In genomic region chr10:64477791-64478190, GRCh38 we compare ENCODE assay signal across 23 cellular contexts.
DNase-seq lines count a peak whose midpoint lies in the region; ATAC-seq, FAIRE-seq and TF ChIP-seq lines count a peak whose summit lies in the region.
"Had no signal": no experiment of that assay in that cellular context is flagged by ENCODE, and none has a peak within 500 bp of the region (broad histone marks: within the 10 kb centered on the region; RNA-seq: fewer than 3 reads in every experiment).

No MANE protein-coding gene starts in this region.

- ATAC-seq in K562 (no peak), mucosa of descending colon (peak; percentile 74)
- ATAC-seq: CD8-positive, alpha-beta T cell had no signal

- no peak for TF ChIP-seq POLR2A in K562 (conservative IDR thresholded peaks at IDR 0.05)

- POLR2A ChIA-PET in HEK293 (lab: Yijun Ruan, JAX), result no interaction called here
- POLR2A ChIA-PET in K562 (lab: Yijun Ruan, JAX), result no interaction called here

- no peak for FAIRE-seq in K562 (lab: Jason Lieb, UNC)
- FAIRE-seq: A204.1, D721Med, G401.6, GM12891, GM19239 had no signal

- TF ChIP-seq CTCF in HEK293 (tag by site-specific recombination; IDR thresholded peaks at IDR 0.05) (no peak), K562 (IDR thresholded peaks at IDR 0.05 in 2 of 3, conservative IDR thresholded peaks at IDR 0.05 in 1 of 3; ENCODE audit: insufficient read depth in 2 of 3, low read depth in 1 of 3, low read length in 3 of 3) (no peak), mucosa of descending colon (IDR thresholded peaks at IDR 0.05) (no peak)

- H3K4me2 ChIP-seq in K562 (ENCODE audit: insufficient read depth, low read length), result no peak overlapping the region
- no peak overlapping the region for H3K4me2 ChIP-seq in Karpas-422 (ENCODE audit: low read depth, low read length, poor library complexity, severe bottlenecking)
- H3K4me2 ChIP-seq: BLaER1 treated with 17β-estradiol and CSF1 and Interleukin-3, amounts not matched to agents 10 nM and 100 nM had no signal

- no peaks in the 10 kb centered on the region for H3K9me2 ChIP-seq in Karpas-422 (replicated peaks; ENCODE audit: insufficient read depth, low read length)

- DNase-seq in NCI-H82 (lab: John Stamatoyannopoulos, UW), result peak; percentile 69
- DNase-seq in K562 (ENCODE audit: extremely low read depth in 1 of 4, low spot score in 3 of 4), result no peak
- DNase-seq in mucosa of descending colon, result peak in 1 of 3 donors; percentile 30
- DNase-seq in AG08395 (ENCODE audit: low spot score), result no peak
- no peak for DNase-seq in NCI-H69 (lab: John Stamatoyannopoulos, UW)
- DNase-seq in Karpas-422, result no peak
- DNase-seq: 8988T; ACHN; AML-193; Caco-2; Calu3; CD4-positive, alpha-beta T cell; CD8-positive, alpha-beta T cell; DMS79 treated with DMSO at 0.1 percent for 48 hours; GF-D8 had no signal

- no peak overlapping the region for H3K4me3 ChIP-seq in HEK293 (ENCODE audit: low read depth, low read length)
- no peak overlapping the region for H3K4me3 ChIP-seq in K562
- no peak overlapping the region for H3K4me3 ChIP-seq in mucosa of descending colon
- no peak overlapping the region for H3K4me3 ChIP-seq in Karpas-422 (ENCODE audit: low read length)
- H3K4me3 ChIP-seq: BLaER1 treated with 17β-estradiol and CSF1 and Interleukin-3, amounts not matched to agents 10 nM and 100 nM had no signal

- H3K36me3 ChIP-seq in HEK293 (ENCODE audit: control insufficient read depth in 2 of 2, insufficient read depth in 1 of 2, low read length in 2 of 2) (no peaks in the 10 kb centered on the region), K562 (ENCODE audit: control insufficient read depth, insufficient read depth, low read length) (no peaks in the 10 kb centered on the region), mucosa of descending colon (ENCODE audit: low read depth) (no peaks in the 10 kb centered on the region), Karpas-422 (ENCODE audit: insufficient read depth, low read length) (no peaks in the 10 kb centered on the region)
- H3K36me3 ChIP-seq: BLaER1 treated with 17β-estradiol and CSF1 and Interleukin-3, amounts not matched to agents 10 nM and 100 nM had no signal

- no peak overlapping the region for H3K9ac ChIP-seq in K562 (ENCODE audit: insufficient read depth in 1 of 2, low read depth in 2 of 2, low read length in 2 of 2)
- H3K9ac ChIP-seq in Karpas-422 (ENCODE audit: low read length), result no peak overlapping the region
- H3K9ac ChIP-seq: BLaER1 treated with 17β-estradiol and CSF1 and Interleukin-3, amounts not matched to agents 10 nM and 100 nM had no signal

- BruUV-seq in K562 (replicated peaks; lab: Mats Ljungman, UMichigan), result no TSS peak

- no peak for TF ChIP-seq EP300 in K562 (IDR thresholded peaks at IDR 0.05; ENCODE audit: low read length)

- no peaks in the 10 kb centered on the region for H3K79me2 ChIP-seq in K562 (ENCODE audit: control insufficient read depth, insufficient read depth, low read length)
- H3K79me2 ChIP-seq in Karpas-422 (ENCODE audit: low read length), result no peaks in the 10 kb centered on the region

- H2AFZ ChIP-seq in K562 (ENCODE audit: low read depth, low read length) (no peak overlapping the region), Karpas-422 (ENCODE audit: low read length) (no peak overlapping the region)

- H3K9me1 ChIP-seq in K562 (ENCODE audit: control insufficient read depth, insufficient read depth, low read length), result no peaks in the 10 kb centered on the region

- intact Hi-C loops in K562 (cut with micrococcal nuclease), result no loop called here
- intact Hi-C loops in mucosa of descending colon (cut with DNase I, micrococcal nuclease), result no loop called here

- H3K27me3 ChIP-seq in K562 (ENCODE audit: control insufficient read depth in 2 of 2, insufficient read depth in 2 of 2, low read length in 2 of 2) (no peaks in the 10 kb centered on the region), Karpas-422 (ENCODE audit: low read length) (no peaks in the 10 kb centered on the region)
- H3K27me3 ChIP-seq: BLaER1 treated with 17β-estradiol and CSF1 and Interleukin-3, amounts not matched to agents 10 nM and 100 nM had no signal

- H4K20me1 ChIP-seq in K562 (replicated peaks; ENCODE audit: control insufficient read depth, insufficient read depth, low read length), result no peaks in the 10 kb centered on the region
- no peaks in the 10 kb centered on the region for H4K20me1 ChIP-seq in Karpas-422 (ENCODE audit: insufficient read depth, low read depth, low read length)
- H4K20me1 ChIP-seq: BLaER1 treated with 17β-estradiol and CSF1 and Interleukin-3, amounts not matched to agents 10 nM and 100 nM had no signal

- no peak overlapping the region for H3K27ac ChIP-seq in HEK293 (ENCODE audit: extremely low read depth, low read depth, low read length)
- H3K27ac ChIP-seq in K562 (ENCODE audit: extremely low read depth, low read depth, low read length), result no peak overlapping the region
- no peak overlapping the region for H3K27ac ChIP-seq in Karpas-422 (ENCODE audit: low read length)
- H3K27ac ChIP-seq: BLaER1 treated with 17β-estradiol and CSF1 and Interleukin-3, amounts not matched to agents 10 nM and 100 nM; C4-2B had no signal

- CTCF ChIA-PET in HEK293 (lab: Yijun Ruan, JAX) (no interaction called here), K562 (lab: Yijun Ruan, JAX; ENCODE audit: low intra/inter-chr PET ratio) (no interaction called here)

- H3K9me3 ChIP-seq in HEK293 (ENCODE audit: control insufficient read depth, insufficient read depth, low read depth, low read length), result no peaks in the 10 kb centered on the region
- H3K9me3 ChIP-seq in K562 (replicated peaks; ENCODE audit: control insufficient read depth, insufficient read depth, low read depth, low read length), result no peaks in the 10 kb centered on the region
- H3K9me3 ChIP-seq in mucosa of descending colon, result peaks cover 3% of the 10 kb centered on the region
- no peaks in the 10 kb centered on the region for H3K9me3 ChIP-seq in Karpas-422 (ENCODE audit: low read length)

- in situ Hi-C loops in K562 (cut with MboI), result no loop called here

- TF ChIP-seq RAD21 in K562 (CRISPR knock-in tag; conservative IDR thresholded peaks at IDR 0.05 in 1 of 2, IDR thresholded peaks at IDR 0.05 in 1 of 2), result no peak

- no peaks in the 10 kb centered on the region for H3K4me1 ChIP-seq in HEK293 (ENCODE audit: control insufficient read depth, insufficient read depth, low read length)
- H3K4me1 ChIP-seq in K562 (replicated peaks in 1 of 2; ENCODE audit: control insufficient read depth in 2 of 2, insufficient read depth in 2 of 2, low read length in 2 of 2), result no peaks in the 10 kb centered on the region
- H3K4me1 ChIP-seq in mucosa of descending colon (ENCODE audit: low read depth), result no peaks in the 10 kb centered on the region
- no peaks in the 10 kb centered on the region for H3K4me1 ChIP-seq in Karpas-422 (ENCODE audit: low read length)
- H3K4me1 ChIP-seq: BLaER1 treated with 17β-estradiol and CSF1 and Interleukin-3, amounts not matched to agents 10 nM and 100 nM; Caco-2 had no signal

TF ChIP-seq in HEK293, 187 proteins besides CTCF, POLR2A, EP300 and RAD21 (continues in another document):
- no peak for TF ChIP-seq ZSCAN23 (tag by site-specific recombination; IDR thresholded peaks at IDR 0.05)
- TF ChIP-seq, protein P1, sequence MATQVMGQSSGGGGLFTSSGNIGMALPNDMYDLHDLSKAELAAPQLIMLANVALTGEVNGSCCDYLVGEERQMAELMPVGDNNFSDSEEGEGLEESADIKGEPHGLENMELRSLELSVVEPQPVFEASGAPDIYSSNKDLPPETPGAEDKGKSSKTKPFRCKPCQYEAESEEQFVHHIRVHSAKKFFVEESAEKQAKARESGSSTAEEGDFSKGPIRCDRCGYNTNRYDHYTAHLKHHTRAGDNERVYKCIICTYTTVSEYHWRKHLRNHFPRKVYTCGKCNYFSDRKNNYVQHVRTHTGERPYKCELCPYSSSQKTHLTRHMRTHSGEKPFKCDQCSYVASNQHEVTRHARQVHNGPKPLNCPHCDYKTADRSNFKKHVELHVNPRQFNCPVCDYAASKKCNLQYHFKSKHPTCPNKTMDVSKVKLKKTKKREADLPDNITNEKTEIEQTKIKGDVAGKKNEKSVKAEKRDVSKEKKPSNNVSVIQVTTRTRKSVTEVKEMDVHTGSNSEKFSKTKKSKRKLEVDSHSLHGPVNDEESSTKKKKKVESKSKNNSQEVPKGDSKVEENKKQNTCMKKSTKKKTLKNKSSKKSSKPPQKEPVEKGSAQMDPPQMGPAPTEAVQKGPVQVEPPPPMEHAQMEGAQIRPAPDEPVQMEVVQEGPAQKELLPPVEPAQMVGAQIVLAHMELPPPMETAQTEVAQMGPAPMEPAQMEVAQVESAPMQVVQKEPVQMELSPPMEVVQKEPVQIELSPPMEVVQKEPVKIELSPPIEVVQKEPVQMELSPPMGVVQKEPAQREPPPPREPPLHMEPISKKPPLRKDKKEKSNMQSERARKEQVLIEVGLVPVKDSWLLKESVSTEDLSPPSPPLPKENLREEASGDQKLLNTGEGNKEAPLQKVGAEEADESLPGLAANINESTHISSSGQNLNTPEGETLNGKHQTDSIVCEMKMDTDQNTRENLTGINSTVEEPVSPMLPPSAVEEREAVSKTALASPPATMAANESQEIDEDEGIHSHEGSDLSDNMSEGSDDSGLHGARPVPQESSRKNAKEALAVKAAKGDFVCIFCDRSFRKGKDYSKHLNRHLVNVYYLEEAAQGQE (tag by site-specific recombination; IDR thresholded peaks at IDR 0.05), result no peak

TF ChIP-seq in K562, 482 proteins besides CTCF, POLR2A, EP300 and RAD21:
- TF ChIP-seq PTRF (tag; IDR thresholded peaks at IDR 0.05) (no peak), MEIS2 (IDR thresholded peaks at IDR 0.05; ENCODE audit: partially characterized antibody) (peak; percentile 31)
